ENCODE assay signal across 8 cellular contexts in the genomic region with DNA sequence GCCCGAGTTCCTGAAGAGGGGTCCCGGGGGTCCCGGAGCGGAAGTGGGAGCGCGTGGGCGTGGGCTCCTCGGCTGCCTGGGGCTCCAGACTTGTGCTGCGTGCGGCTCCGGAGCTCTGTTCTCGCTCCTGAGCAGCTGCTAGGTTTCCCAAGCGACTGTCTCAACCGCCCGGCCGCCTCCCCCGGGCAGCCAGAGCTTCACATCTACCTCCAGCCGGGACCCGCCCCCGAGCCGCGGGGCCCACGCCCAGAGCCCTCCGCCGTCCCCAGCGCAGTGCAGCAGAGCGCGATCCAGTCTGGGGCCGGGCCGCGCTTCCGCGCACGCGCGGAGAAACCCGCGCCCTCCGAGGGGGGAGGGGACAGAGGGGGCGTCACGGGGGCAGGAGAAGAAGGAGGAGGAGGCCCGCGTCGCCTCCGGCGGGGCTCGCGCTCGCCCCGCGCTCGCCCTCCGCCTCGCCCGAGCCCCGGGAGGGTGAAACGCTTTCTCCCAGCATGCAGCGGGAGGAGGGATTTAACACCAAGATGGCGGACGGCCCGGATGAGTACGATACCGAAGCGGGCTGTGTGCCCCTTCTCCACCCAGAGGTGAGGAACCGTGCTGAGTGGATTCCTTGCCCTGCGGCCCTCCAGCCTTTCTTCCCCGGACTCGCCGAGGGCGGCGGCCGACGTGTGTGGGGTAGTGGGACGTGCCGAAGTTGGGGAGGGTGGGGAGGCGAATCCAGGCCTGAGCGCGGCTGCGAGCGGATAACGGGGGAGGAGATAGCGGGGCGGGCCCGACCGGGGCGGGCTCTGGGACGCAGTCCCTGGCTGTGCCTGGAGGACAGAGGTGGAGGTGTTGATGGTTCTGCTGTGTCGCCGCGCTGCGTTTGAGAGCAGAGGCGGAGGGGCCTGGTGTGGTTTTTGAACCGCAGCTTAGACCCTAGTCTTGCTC. TPM values are rescaled to one million over a fixed set of nuclear protein-coding genes. Genes with fewer than 3 reads are reported as not detected.
DNase-seq lines count a peak whose midpoint lies in the region; TF ChIP-seq lines count a peak whose summit lies in the region.

A gene with protein sequence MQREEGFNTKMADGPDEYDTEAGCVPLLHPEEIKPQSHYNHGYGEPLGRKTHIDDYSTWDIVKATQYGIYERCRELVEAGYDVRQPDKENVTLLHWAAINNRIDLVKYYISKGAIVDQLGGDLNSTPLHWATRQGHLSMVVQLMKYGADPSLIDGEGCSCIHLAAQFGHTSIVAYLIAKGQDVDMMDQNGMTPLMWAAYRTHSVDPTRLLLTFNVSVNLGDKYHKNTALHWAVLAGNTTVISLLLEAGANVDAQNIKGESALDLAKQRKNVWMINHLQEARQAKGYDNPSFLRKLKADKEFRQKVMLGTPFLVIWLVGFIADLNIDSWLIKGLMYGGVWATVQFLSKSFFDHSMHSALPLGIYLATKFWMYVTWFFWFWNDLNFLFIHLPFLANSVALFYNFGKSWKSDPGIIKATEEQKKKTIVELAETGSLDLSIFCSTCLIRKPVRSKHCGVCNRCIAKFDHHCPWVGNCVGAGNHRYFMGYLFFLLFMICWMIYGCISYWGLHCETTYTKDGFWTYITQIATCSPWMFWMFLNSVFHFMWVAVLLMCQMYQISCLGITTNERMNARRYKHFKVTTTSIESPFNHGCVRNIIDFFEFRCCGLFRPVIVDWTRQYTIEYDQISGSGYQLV (plus strand): TSS at position 370 of the 930 bp plus-strand sequence. CDS start 122 bp downstream, at position 492.

- DNase-seq in CMK (ENCODE audit: low read depth) (peak; percentile 64), GM20000 (ENCODE audit: low spot score) (peak; percentile 91), HT-29 (ENCODE audit: low spot score) (peak; percentile 83), lung microvascular endothelial cell (ENCODE audit: low read depth in 2 of 2) (peak; percentile 95 to 96)
- peak; percentile 83 for DNase-seq in NK-92 treated with Interleukin-12 subunit alpha and Interleukin-12 subunit beta, amount 100 ng/mL, for 24 hours (lab: John Stamatoyannopoulos, UW)
- peak; percentile 97 for DNase-seq in activated CD8-positive, alpha-beta memory T cell treated with anti-CD3 and anti-CD28 coated beads for 24 hours
- DNase-seq in effector CD8-positive, alpha-beta T cell (lab: John Stamatoyannopoulos, UW): peak; percentile 92
- DNase-seq in stimulated activated CD4-positive, alpha-beta T cell treated with anti-CD3 and anti-CD28 coated beads, TNF-alpha, amount 100 ng/mL, for 4 hours (ENCODE audit: low read depth in 3 of 3): peak; percentile 84 to 92 (median 90)

- TF ChIP-seq CTCF in GM20000 (IDR thresholded peaks at IDR 0.05; ENCODE audit: extremely low read depth, missing control alignments): no peak

RNA-seq across cellular contexts. Expression of the gene that starts here (rescaled TPM):
- 12.2 and 14.2 TPM in 2 replicates for total RNA-seq in HT-29 (2014; rRNA removed; shearing (Covaris generic))
- 76.7 and 145 TPM in 2 replicates for total RNA-seq in lung microvascular endothelial cell

Comparison
In these comparisons a context has a peak if more than half of its experiments do, and no peak if none do; other contexts are left out.
1. Peak in every context shown above with its lines: DNase-seq.